Comparison of ENCODE assay signal across 25 cellular contexts in genomic region chr2:161355106-161355505, GRCh38.
"Had no signal": no experiment of that assay in that cellular context is flagged by ENCODE, and none has a peak within 500 bp of the region (broad histone marks: within the 10 kb centered on the region; RNA-seq: fewer than 3 reads in every experiment).

No MANE protein-coding gene starts in this region.

- H3K27me3 ChIP-seq: dorsolateral prefrontal cortex, esophagus muscularis mucosa, foreskin keratinocyte, heart right ventricle, ovary, right atrium auricular region, stomach, thyroid gland, vagina had no signal

- H3K27ac ChIP-seq: dorsolateral prefrontal cortex, esophagus muscularis mucosa, foreskin keratinocyte, heart right ventricle, lower lobe of right lung, ovary, right atrium auricular region, stomach, thyroid gland, vagina had no signal

- ATAC-seq: foreskin keratinocyte; heart right ventricle; left ventricle myocardium superior; lower lobe of right lung; natural killer cell; sciatic nerve; stimulated activated effector memory CD8-positive, alpha-beta T cell treated with anti-CD3 and anti-CD28 coated beads, Interleukin-12 subunit alpha, Interleukin-12 subunit beta, amount 100 ng/mL, for 72 hours had no signal

- H3K4me3 ChIP-seq: dorsolateral prefrontal cortex, esophagus muscularis mucosa, heart right ventricle, lower lobe of right lung, ovary, right atrium auricular region, stomach, thyroid gland, vagina had no signal

- H3K36me3 ChIP-seq: esophagus muscularis mucosa, heart right ventricle, lower lobe of right lung, ovary, right atrium auricular region, stomach, thyroid gland, vagina had no signal

- H3K9me3 ChIP-seq: esophagus muscularis mucosa, lower lobe of right lung, ovary, right atrium auricular region, stomach, thyroid gland, vagina had no signal

- DNase-seq: dorsolateral prefrontal cortex; effector CD4-positive, alpha-beta T cell; endodermal cell; foreskin keratinocyte; glutamatergic neuron; heart right ventricle; hippocampal formation; islet precursor cell; left ventricle myocardium superior; lower lobe of right lung; natural killer cell; occipital lobe; ovary; stimulated activated CD4-positive, alpha-beta T cell treated with anti-CD3 and anti-CD28 coated beads, Interleukin-2, amount 100 ng/mL, for 24 hours; stimulated activated CD4-positive, alpha-beta T cell treated with anti-CD3 and anti-CD28 coated beads, Interleukin-4, amount 100 ng/mL, for 24 hours; stimulated activated naive CD4-positive, alpha-beta T cell treated with Interleukin-2 at 50 U/mL for 16 hours; stomach; thyroid gland; trophoblast cell had no signal

- FAIRE-seq: endothelial cell of umbilical vein had no signal

- H3K4me1 ChIP-seq: foreskin keratinocyte, lower lobe of right lung, thyroid gland, vagina had no signal
